ENCODE assay signal across 24 cellular contexts in the genomic region with DNA sequence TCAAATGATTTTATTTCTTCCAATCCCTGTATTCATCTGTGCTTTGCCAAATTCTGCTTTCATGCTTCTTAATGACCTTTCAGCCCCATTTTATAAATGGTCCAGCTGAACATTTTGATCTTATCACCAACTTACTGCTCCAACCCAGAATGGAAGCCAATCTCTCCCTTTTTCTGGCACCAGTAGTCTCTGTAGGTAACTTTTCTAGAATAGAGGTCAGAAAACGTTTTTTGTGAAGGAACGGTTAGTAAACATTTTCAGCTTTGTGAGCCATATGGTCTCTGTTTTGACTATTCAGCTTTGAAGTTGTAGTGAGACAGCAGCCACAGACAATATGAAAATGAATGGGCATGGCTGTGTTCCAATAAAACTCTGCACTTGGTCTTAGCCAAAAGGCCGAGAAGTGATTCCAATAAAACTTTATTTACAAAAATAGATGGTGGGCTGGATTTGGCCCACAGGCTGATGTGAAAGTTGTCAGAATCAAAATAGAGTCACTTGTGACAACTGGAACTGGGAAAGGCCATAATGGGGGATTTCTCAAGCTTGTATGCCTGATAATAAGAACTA. TPM values are rescaled to one million over a fixed set of nuclear protein-coding genes. Genes with fewer than 3 reads are reported as not detected.
DNase-seq lines count a peak whose midpoint lies in the region; TF ChIP-seq lines count a peak whose summit lies in the region.
"Had no signal": no experiment of that assay in that cellular context is flagged by ENCODE, and none has a peak within 500 bp of the region (broad histone marks: within the 10 kb centered on the region; RNA-seq: fewer than 3 reads in every experiment).

No MANE protein-coding gene starts in this region.

- TF ChIP-seq EP300 in SK-N-SH (IDR thresholded peaks at IDR 0.05; ENCODE audit: borderline replicate concordance in 1 of 2, low read depth in 1 of 2, low read length in 1 of 2): no peak

- H3K14ac ChIP-seq in mesenchymal stem cell (ENCODE audit: low read length in 2 of 2) (no peak overlapping the region), neuronal stem cell (ENCODE audit: low read length) (no peak overlapping the region)

- H3K23ac ChIP-seq in mesenchymal stem cell (ENCODE audit: low read length in 2 of 2) (no peak overlapping the region), neuronal stem cell (ENCODE audit: low read depth, low read length, poor library complexity) (no peak overlapping the region)

- H3K4me3 ChIP-seq in GM12865 (ENCODE audit: low read depth, low read length) (no peak overlapping the region), SK-N-SH (ENCODE audit: low read depth in 2 of 2, low read length in 1 of 2) (no peak overlapping the region), mesenchymal stem cell (ENCODE audit: insufficient read depth in 1 of 2, low read depth in 1 of 2, low read length in 2 of 2) (no peak overlapping the region), neuronal stem cell (ENCODE audit: low read length in 2 of 2) (no peak overlapping the region), prostate gland (no peak overlapping the region)
- H3K4me3 ChIP-seq: A549; BLaER1 treated with 17β-estradiol and CSF1 and Interleukin-3, amounts not matched to agents 10 nM and 100 nM; SJSA1 had no signal

- H2BK5ac ChIP-seq in mesenchymal stem cell (ENCODE audit: low read depth, low read length, poor library complexity, severe bottlenecking) (no peak overlapping the region), neuronal stem cell (ENCODE audit: low read length) (no peak overlapping the region)

- H4K20me1 ChIP-seq in SK-N-SH (ENCODE audit: insufficient read depth): no peaks in the 10 kb centered on the region
- H4K20me1 ChIP-seq: BLaER1 treated with 17β-estradiol and CSF1 and Interleukin-3, amounts not matched to agents 10 nM and 100 nM had no signal

- H3K36me3 ChIP-seq in SK-N-SH (replicated peaks in 1 of 2; ENCODE audit: control insufficient read depth in 1 of 2, insufficient read depth in 2 of 2, low read length in 1 of 2) (no peaks in the 10 kb centered on the region), mesenchymal stem cell (ENCODE audit: control insufficient read depth in 1 of 2, insufficient read depth in 2 of 2, low read depth in 1 of 2, low read length in 2 of 2) (no peaks in the 10 kb centered on the region), neuronal stem cell (replicated peaks in 1 of 2; ENCODE audit: control insufficient read depth in 2 of 2, insufficient read depth in 2 of 2, low read length in 2 of 2) (no peaks in the 10 kb centered on the region), prostate gland (no peaks in the 10 kb centered on the region)
- H3K36me3 ChIP-seq: BLaER1 treated with 17β-estradiol and CSF1 and Interleukin-3, amounts not matched to agents 10 nM and 100 nM; SJSA1 had no signal

- H4K8ac ChIP-seq in mesenchymal stem cell (ENCODE audit: low read length) (no peak overlapping the region), neuronal stem cell (ENCODE audit: low read depth, low read length) (no peak overlapping the region)

- H3K4me2 ChIP-seq in SK-N-SH: no peak overlapping the region
- no peak overlapping the region for H3K4me2 ChIP-seq in mesenchymal stem cell (ENCODE audit: low read length, poor library complexity, severe bottlenecking)
- H3K4me2 ChIP-seq in neuronal stem cell (ENCODE audit: insufficient read depth, low read length, poor library complexity, severe bottlenecking): no peak overlapping the region
- H3K4me2 ChIP-seq: A549; BLaER1 treated with 17β-estradiol and CSF1 and Interleukin-3, amounts not matched to agents 10 nM and 100 nM had no signal

- no peaks in the 10 kb centered on the region for H3K79me1 ChIP-seq in mesenchymal stem cell (replicated peaks; ENCODE audit: low read length, poor library complexity, severe bottlenecking)
- H3K79me1 ChIP-seq in neuronal stem cell (ENCODE audit: low read depth, low read length): no peaks in the 10 kb centered on the region

- CTCF ChIA-PET in SK-N-SH (lab: Yijun Ruan, JAX): no interaction called here

- H2BK12ac ChIP-seq in mesenchymal stem cell (ENCODE audit: low read length in 2 of 2) (no peak overlapping the region), neuronal stem cell (ENCODE audit: low read length) (no peak overlapping the region)

- H3K27ac ChIP-seq in SK-N-SH (ENCODE audit: low read depth in 2 of 2, low read length in 1 of 2) (no peak overlapping the region), mesenchymal stem cell (ENCODE audit: low read length, poor library complexity, severe bottlenecking) (no peak overlapping the region), neuronal stem cell (replicated peaks; ENCODE audit: low read length) (no peak overlapping the region), prostate gland (no peak overlapping the region)
- H3K27ac ChIP-seq: A549; BLaER1 treated with 17β-estradiol and CSF1 and Interleukin-3, amounts not matched to agents 10 nM and 100 nM; SJSA1 had no signal

- H3K4me1 ChIP-seq in SK-N-SH (ENCODE audit: control insufficient read depth in 1 of 2, insufficient read depth in 2 of 2, low read depth in 1 of 2, low read length in 1 of 2) (no peaks in the 10 kb centered on the region; a peak in 2 of 4 replicates), mesenchymal stem cell (ENCODE audit: control insufficient read depth, insufficient read depth, low read depth, low read length) (no peaks in the 10 kb centered on the region), neuronal stem cell (ENCODE audit: control insufficient read depth in 2 of 2, insufficient read depth in 1 of 2, low read depth in 1 of 2, low read length in 2 of 2) (no peaks in the 10 kb centered on the region), prostate gland (replicated peaks) (no peaks in the 10 kb centered on the region)
- H3K4me1 ChIP-seq: BLaER1 treated with 17β-estradiol and CSF1 and Interleukin-3, amounts not matched to agents 10 nM and 100 nM; SJSA1 had no signal

- no peaks in the 10 kb centered on the region for H3K9me3 ChIP-seq in SK-N-SH
- H3K9me3 ChIP-seq in mesenchymal stem cell (ENCODE audit: control insufficient read depth, low read length): no peaks in the 10 kb centered on the region
- H3K9me3 ChIP-seq in neuronal stem cell (replicated peaks in 1 of 2; ENCODE audit: control insufficient read depth in 2 of 2, insufficient read depth in 1 of 2, low read depth in 1 of 2, low read length in 2 of 2): no peaks in the 10 kb centered on the region
- no peaks in the 10 kb centered on the region for H3K9me3 ChIP-seq in prostate gland
- H3K9me3 ChIP-seq: A549, SJSA1 had no signal

- 40% methylated on average over 3 of the region's 3 CpGs for WGBS in SK-N-SH (ENCODE audit: low lambda C conversion rate)
- WGBS in mesenchymal stem cell: 79% methylated on average over 2 of the region's 3 CpGs
- WGBS in neuronal stem cell (ENCODE audit: extremely low coverage in 2 of 2, insufficient read length in 2 of 2, insufficient replicate concordance in 1 of 2), 2 donors: no CpG with 5 or more reads among the region's 3 CpGs
- WGBS in prostate gland: 24% methylated on average over 3 of the region's 3 CpGs

- no peak for TF ChIP-seq POLR2A in prostate gland (IDR thresholded peaks at IDR 0.05)

- H2AK5ac ChIP-seq in mesenchymal stem cell (ENCODE audit: low read length, severe bottlenecking): peak overlapping the region; percentile 54
- no peak overlapping the region for H2AK5ac ChIP-seq in neuronal stem cell (ENCODE audit: low read depth, low read length)

- POLR2A ChIA-PET in SK-N-SH (lab: Yijun Ruan, JAX): no interaction called here

- H3K18ac ChIP-seq in mesenchymal stem cell (ENCODE audit: low read depth in 1 of 2, low read length in 2 of 2): no peak overlapping the region
- H3K18ac ChIP-seq in neuronal stem cell (ENCODE audit: low read length): no peak overlapping the region

- DNase-seq in GM12865 (ENCODE audit: low read depth) (peak; percentile 13), NCI-H446 (lab: John Stamatoyannopoulos, UW) (peak; percentile 39 to 84), SK-N-SH (peak; percentile 9), mesenchymal stem cell (no peak), neuronal stem cell (ENCODE audit: low spot score) (no peak), NCI-H1417 (lab: John Stamatoyannopoulos, UW) (no peak), prostate gland (ENCODE audit: low spot score) (no peak)
- DNase-seq: AML-193; CD4-positive, alpha-beta T cell; GDM1; HCEC 1CT; IMR-90; KG1; MM.1S; NCI-H1436; NCI-H1930; NCI-H2107; NCI-H510A; NCI-H748 treated with DMSO at 0.1 percent for 48 hours; Right ventricle myocardium superior; SW 1271 had no signal

- H3K4ac ChIP-seq in mesenchymal stem cell (ENCODE audit: low read depth in 1 of 2, low read length in 2 of 2) (no peak overlapping the region), neuronal stem cell (ENCODE audit: low read length) (no peak overlapping the region)

- H2BK15ac ChIP-seq in mesenchymal stem cell (ENCODE audit: low read depth, poor library complexity, severe bottlenecking): no peak overlapping the region
- H2BK15ac ChIP-seq in neuronal stem cell (ENCODE audit: low read length): no peak overlapping the region

- H2AFZ ChIP-seq in SK-N-SH (ENCODE audit: low read depth) (no peak overlapping the region), mesenchymal stem cell (ENCODE audit: low read depth, low read length) (no peak overlapping the region), neuronal stem cell (ENCODE audit: low read length) (no peak overlapping the region)

- H3K27me3 ChIP-seq in SK-N-SH (ENCODE audit: insufficient read depth) (no peaks in the 10 kb centered on the region), mesenchymal stem cell (ENCODE audit: control insufficient read depth in 1 of 2, insufficient read depth in 1 of 2, low read length in 2 of 2) (no peaks in the 10 kb centered on the region), neuronal stem cell (ENCODE audit: control insufficient read depth in 3 of 3, insufficient read depth in 3 of 3, low read depth in 1 of 3, low read length in 3 of 3) (no peaks in the 10 kb centered on the region), prostate gland (replicated peaks; ENCODE audit: insufficient read depth) (no peaks in the 10 kb centered on the region)
- H3K27me3 ChIP-seq: BLaER1 treated with 17β-estradiol and CSF1 and Interleukin-3, amounts not matched to agents 10 nM and 100 nM; SJSA1 had no signal

- TF ChIP-seq RAD21 in SK-N-SH (IDR thresholded peaks at IDR 0.05; ENCODE audit: low read length): no peak

- no peak overlapping the region for H3K9ac ChIP-seq in SK-N-SH
- no peak overlapping the region for H3K9ac ChIP-seq in mesenchymal stem cell (ENCODE audit: low read length)
- H3K9ac ChIP-seq in neuronal stem cell (ENCODE audit: low read depth, low read length, poor library complexity): no peak overlapping the region
- H3K9ac ChIP-seq: BLaER1 treated with 17β-estradiol and CSF1 and Interleukin-3, amounts not matched to agents 10 nM and 100 nM had no signal

- no peak overlapping the region for H2BK120ac ChIP-seq in mesenchymal stem cell (ENCODE audit: low read depth, low read length)
- no peak overlapping the region for H2BK120ac ChIP-seq in neuronal stem cell (ENCODE audit: low read depth, low read length)

- H4K91ac ChIP-seq in mesenchymal stem cell (ENCODE audit: low read length) (no peak overlapping the region), neuronal stem cell (ENCODE audit: low read depth, low read length, poor library complexity) (no peak overlapping the region)

- intact Hi-C loops in prostate gland (cut with DNase I): no loop called here

- TF ChIP-seq CTCF in GM12865 (IDR thresholded peaks at IDR 0.05; ENCODE audit: insufficient read depth, low read depth, low read length, missing control alignments): no peak
- no peak for TF ChIP-seq CTCF in SK-N-SH (IDR thresholded peaks at IDR 0.05)
- TF ChIP-seq CTCF in prostate gland (IDR thresholded peaks at IDR 0.05): no peak

- no peaks in the 10 kb centered on the region for H3F3A ChIP-seq in SK-N-SH (replicated peaks; ENCODE audit: insufficient read depth)

- H3K79me2 ChIP-seq in SK-N-SH (ENCODE audit: insufficient read depth): no peaks in the 10 kb centered on the region

- no peaks in the 10 kb centered on the region for H3K9me2 ChIP-seq in SK-N-SH

RNA-seq across cellular contexts. Expression of gene MAP10, which starts 28.8 kb away (rescaled TPM):
- 0.43 and 0.45 TPM in 2 replicates for polyA plus RNA-seq in SK-N-SH (2012; rRNA removed)
- polyA plus RNA-seq in SK-N-SH (2012; cell fraction: cytosol; rRNA removed): 0.52 and 0.55 TPM in 2 replicates
- 0.29 and 0.52 TPM in 2 replicates for polyA plus RNA-seq in SK-N-SH (2012; cell fraction: nucleus; rRNA removed)
- 0.69 TPM for polyA plus RNA-seq in mesenchymal stem cell (2013, experiment 1 of 2)
- polyA plus RNA-seq in mesenchymal stem cell (2013, experiment 2 of 2): 0.66 TPM
- polyA plus RNA-seq in neuronal stem cell (2013, experiment 1 of 2): 2.5 TPM
- 2.3 TPM for polyA plus RNA-seq in neuronal stem cell (2013, experiment 2 of 2)
- total RNA-seq in prostate gland: 1 to 10 TPM in 1 of 2 donors, under 1 TPM in 1; 0.82 to 6.2 TPM
- total RNA-seq: SJSA1 had no signal

Comparison
In these comparisons a context has a peak if more than half of its experiments do, and no peak if none do; other contexts are left out.
1. DNase-seq: peak in GM12865 (single experiment), NCI-H446 (2 of 2) and SK-N-SH (single experiment); none in mesenchymal stem cell (single experiment), neuronal stem cell (single experiment), NCI-H1417 (0 of 3) and prostate gland (single experiment).